Comparison of ENCODE assay signal across 8 cellular contexts in genomic region chr11:67238894-67239794, GRCh38. TPM values are rescaled to one million over a fixed set of nuclear protein-coding genes. Genes with fewer than 3 reads are reported as not detected.
DNase-seq lines count a peak whose midpoint lies in the region; ATAC-seq and TF ChIP-seq lines count a peak whose summit lies in the region.

No MANE protein-coding gene starts in this region.

- ATAC-seq in HG02623 (IDR thresholded peaks at IDR 0.05; ENCODE audit: unreplicated experiment) (no peak), GM21447 (IDR thresholded peaks at IDR 0.05; ENCODE audit: unreplicated experiment) (no peak)

- TF ChIP-seq POLR2A in adrenal gland (IDR thresholded peaks at IDR 0.05): no peak
- no peak for TF ChIP-seq POLR2A in testis (IDR thresholded peaks at IDR 0.05)

- BruUV-seq in A673 (replicated peaks; lab: Mats Ljungman, UMichigan): no TSS peak

- CTCF ChIA-PET in A673 (lab: Charles Lee): interaction anchor here (1.0 to 1.9 kb wide), 3 partner anchors 23 to 158 kb away, joined by 3 to 11 read pairs (median 7); partner anchors contain the start of gene KDM2A

- DNase-seq in A673 (ENCODE audit: low spot score) (no peak), HFFc6 (no peak), adrenal gland (peak in 1 of 7 donors; percentile 23), kidney epithelial cell (ENCODE audit: low read depth) (no peak), testis (no peak), NCI-H524 (lab: John Stamatoyannopoulos, UW) (no peak)

- POLR2A ChIA-PET in A673 (lab: Charles Lee; ENCODE audit: low non-redundant PET): interaction anchor here (0.5 to 1.0 kb wide), 2 partner anchors 120 to 278 kb away, joined by 4 to 8 read pairs; partner anchors contain the start of gene KDM2A

- no peaks in the 10 kb centered on the region for H3K9me3 Mint-ChIP-seq in HFFc6

- peaks cover 40% of the 10 kb centered on the region for H3K36me3 Mint-ChIP-seq in HFFc6 (ENCODE audit: low read depth)

- peaks cover 23% of the 10 kb centered on the region for H3K4me1 ChIP-seq in A673 (ENCODE audit: insufficient read depth, low read length, poor library complexity, severe bottlenecking)
- H3K4me1 ChIP-seq in adrenal gland (replicated peaks in 1 of 2): peaks cover 41 to 47% of the 10 kb centered on the region in 2 donors
- peaks cover 25% of the 10 kb centered on the region for H3K4me1 ChIP-seq in testis

- peak overlapping the region; percentile 100 for H3K4me3 Mint-ChIP-seq in HFFc6

- H3K4me1 Mint-ChIP-seq in HFFc6 (ENCODE audit: low read depth): peaks cover 48% of the 10 kb centered on the region

- 4 to 11% (median 9%) methylated on average over 10 of the region's 10 CpGs for whole genome bisulfite sequencing in adrenal gland, 4 donors
- WGBS in testis, 2 donors: 12% methylated on average over 10 of the region's 10 CpGs

- peaks cover 6% of the 10 kb centered on the region for H3K27me3 Mint-ChIP-seq in HFFc6 (ENCODE audit: insufficient read depth)

- peak overlapping the region; percentile 99 for H3K27ac Mint-ChIP-seq in HFFc6

- H3K27me3 ChIP-seq in A673 (replicated peaks; ENCODE audit: insufficient read depth, low read depth, low read length, poor library complexity): no peaks in the 10 kb centered on the region
- H3K27me3 ChIP-seq in adrenal gland: no peaks in the 10 kb centered on the region
- no peaks in the 10 kb centered on the region for H3K27me3 ChIP-seq in kidney epithelial cell (ENCODE audit: control insufficient read depth, insufficient read depth, low read length)
- H3K27me3 ChIP-seq in testis: no peaks in the 10 kb centered on the region

- H3K36me3 ChIP-seq in A673 (ENCODE audit: insufficient read depth, low read length, poor library complexity, severe bottlenecking) (peaks cover 20% of the 10 kb centered on the region), adrenal gland (replicated peaks in 1 of 2) (peaks cover 0 to 13% of the 10 kb centered on the region in 2 donors), kidney epithelial cell (ENCODE audit: control insufficient read depth, insufficient read depth, low read length) (no peaks in the 10 kb centered on the region), testis (ENCODE audit: low read depth, missing control alignments) (no peaks in the 10 kb centered on the region)

- H3K9me3 ChIP-seq in A673 (ENCODE audit: low read depth, low read length, poor library complexity, severe bottlenecking): no peaks in the 10 kb centered on the region
- H3K9me3 ChIP-seq in adrenal gland (replicated peaks in 1 of 3): no peaks in the 10 kb centered on the region
- no peaks in the 10 kb centered on the region for H3K9me3 ChIP-seq in testis

- TF ChIP-seq CTCF in A673 (conservative IDR thresholded peaks at IDR 0.05; ENCODE audit: low read depth, low read length) (no peak), HFFc6 (IDR thresholded peaks at IDR 0.05) (no peak), adrenal gland (IDR thresholded peaks at IDR 0.05) (no peak), kidney epithelial cell (IDR thresholded peaks at IDR 0.05; ENCODE audit: insufficient read depth, low read length, poor library complexity, severe bottlenecking) (no peak), testis (IDR thresholded peaks at IDR 0.05) (no peak)

- intact Hi-C loops in A673 (cut with micrococcal nuclease; ENCODE audit: unreplicated experiment): loop anchor here (2.0 kb wide), 1 partner anchor 118 kb away; no protein-coding TSS in a partner anchor
- intact Hi-C loops in adrenal gland (cut with DNase I): no loop called here
- intact Hi-C loops in testis (cut with DNase I; ENCODE audit: low total_unique reads): no loop called here

- H3K27ac ChIP-seq in A673 (ENCODE audit: low read depth, low read length, poor library complexity, severe bottlenecking) (peak overlapping the region; percentile 68), adrenal gland (peak overlapping the region; percentile 25 to 89 (median 64)), testis (peak overlapping the region; percentile 72 to 87)

- H3K4me3 ChIP-seq in A673 (ENCODE audit: low read depth, low read length, poor library complexity, severe bottlenecking) (peak overlapping the region; percentile 74), adrenal gland (peak overlapping the region in 1 of 4 donors; percentile 1), kidney epithelial cell (ENCODE audit: low read depth, low read length) (peak overlapping the region; percentile 16), testis (peak overlapping the region in 1 of 2 donors; percentile 68)

RNA-seq across cellular contexts. Expression of gene GRK2, which starts 27.1 kb away (rescaled TPM):
- total RNA-seq in A673 (2021): 88.6 and 92.6 TPM in 2 replicates
- total RNA-seq in HFFc6 (2021; fragmentation: NEBNext Ultra II Directional; extraction: Animal tissue kit (Norgen Biotek cat#: 25700)): 10 to 100 TPM; 26.2 to 35.5 (median 32.1) TPM
- 10 to 100 TPM; 43.4 to 73.7 (median 59.6) TPM for total RNA-seq in adrenal gland
- polyA plus RNA-seq in adrenal gland: 100 to 1,000 TPM in 1 of 3 donors, 10 to 100 TPM in 2; 26.4 to 159 (median 71.3) TPM
- 46.4 and 51.3 TPM in 2 replicates for total RNA-seq in kidney epithelial cell
- total RNA-seq in testis: 10 to 100 TPM; 64.3 to 87.6 TPM
- 45.6 TPM for polyA plus RNA-seq in testis (ENCODE audit: insufficient read depth, low read depth, low replicate concordance)

RNA-seq across cellular contexts. Expression of gene ANKRD13D, which starts 50.0 kb away (rescaled TPM):
- total RNA-seq in A673 (2021) (94.2 and 101 TPM in 2 replicates), adrenal gland (10 to 100 TPM in 7 of 8 donors, 1 to 10 TPM in 1; 9.2 to 52.9 (median 40.4) TPM), kidney epithelial cell (36.6 and 48.5 TPM in 2 replicates), testis (10 to 100 TPM; 66.2 to 73.3 TPM)
- 10 to 100 TPM; 24.7 to 34.6 (median 26.4) TPM for total RNA-seq in HFFc6 (2021; fragmentation: NEBNext Ultra II Directional; extraction: Animal tissue kit (Norgen Biotek cat#: 25700))
- polyA plus RNA-seq in adrenal gland (100 to 1,000 TPM in 1 of 3 donors, 10 to 100 TPM in 1, 1 to 10 TPM in 1; 8.7 to 205 (median 99.8) TPM), testis (ENCODE audit: insufficient read depth, low read depth, low replicate concordance) (32.8 TPM)
